Comparison of ENCODE assay signal across 2 cellular contexts in genomic region chr6:79073888-79074287, GRCh38.
TF ChIP-seq lines count a peak whose summit lies in the region.

No MANE protein-coding gene starts in this region.

TF ChIP-seq in SK-N-SH, 30 proteins besides CTCF, POLR2A, EP300 and RAD21 (continued from another document):
- TF ChIP-seq USF1 (IDR thresholded peaks at IDR 0.05; ENCODE audit: borderline replicate concordance, low read depth) (no peak), EZH2phosphoT487 (IDR thresholded peaks at IDR 0.05; ENCODE audit: borderline replicate concordance, low read depth) (no peak), RFX5 (IDR thresholded peaks at IDR 0.05; ENCODE audit: low read length) (no peak), YY1 (IDR thresholded peaks at IDR 0.05; ENCODE audit: low read depth) (no peak), NRF1 (IDR thresholded peaks at IDR 0.05; ENCODE audit: low read depth, low read length) (no peak), REST (IDR thresholded peaks at IDR 0.05; ENCODE audit: low read depth, low read length) (no peak), ELF1 (IDR thresholded peaks at IDR 0.05) (no peak), IRF3 (IDR thresholded peaks at IDR 0.05; ENCODE audit: low read depth, low read length) (no peak), MXI1 (IDR thresholded peaks at IDR 0.05; ENCODE audit: low read depth, low read length) (no peak), ZBTB33 (IDR thresholded peaks at IDR 0.05; ENCODE audit: borderline replicate concordance, low read depth) (no peak), PBX3 (IDR thresholded peaks at IDR 0.05) (no peak), MAX (IDR thresholded peaks at IDR 0.05; ENCODE audit: low read depth) (no peak), TCF12 (IDR thresholded peaks at IDR 0.05) (no peak), GATA2 (CRISPR knock-in tag; IDR thresholded peaks at IDR 0.05) (no peak), RCOR1 (IDR thresholded peaks at IDR 0.05; ENCODE audit: low read length) (no peak), FOSL2 (IDR thresholded peaks at IDR 0.05; ENCODE audit: borderline replicate concordance, low read depth) (no peak)

TF ChIP-seq in SK-N-SH treated with all-trans-retinoic acid at 6 μM for 48 hours, 23 proteins besides CTCF, POLR2A, EP300 and RAD21 (continued from another document):
- TF ChIP-seq TSHZ2 (CRISPR knock-in tag; IDR thresholded peaks at IDR 0.05) (no peak), TCF4 (CRISPR knock-in tag; IDR thresholded peaks at IDR 0.05; ENCODE audit: borderline replicate concordance) (no peak), ZNF565 (CRISPR knock-in tag; conservative IDR thresholded peaks at IDR 0.05; ENCODE audit: low read depth) (no peak), POU6F1 (CRISPR knock-in tag; IDR thresholded peaks at IDR 0.05; ENCODE audit: borderline replicate concordance, low read depth) (no peak), ZFP30 (CRISPR knock-in tag; IDR thresholded peaks at IDR 0.05) (no peak), CSRNP3 (CRISPR knock-in tag; IDR thresholded peaks at IDR 0.05) (no peak), CSDC2 (CRISPR knock-in tag; IDR thresholded peaks at IDR 0.05) (no peak), ISL1 (CRISPR knock-in tag; IDR thresholded peaks at IDR 0.05) (no peak), PATZ1 (CRISPR knock-in tag; IDR thresholded peaks at IDR 0.05; ENCODE audit: borderline replicate concordance) (no peak), PPARA (CRISPR knock-in tag; IDR thresholded peaks at IDR 0.05; ENCODE audit: borderline replicate concordance) (no peak)
